In genomic region chr7:68425377-68425776, GRCh38 we compare ENCODE assay signal across 21 cellular contexts.
DNase-seq lines count a peak whose midpoint lies in the region; ATAC-seq and TF ChIP-seq lines count a peak whose summit lies in the region.
"Had no signal": no experiment of that assay in that cellular context is flagged by ENCODE, and none has a peak within 500 bp of the region (broad histone marks: within the 10 kb centered on the region; RNA-seq: fewer than 3 reads in every experiment).

No MANE protein-coding gene starts in this region.

- DNase-seq in NCI-H146 (lab: John Stamatoyannopoulos, UW) = peak; percentile 53
- no peak for DNase-seq in NCI-H146 treated with DMSO at 0.1 percent for 48 hours (lab: John Stamatoyannopoulos, UW; ENCODE audit: unreplicated experiment)
- DNase-seq in H9 = no peak
- peak; percentile 8 for DNase-seq in choroid plexus epithelial cell (ENCODE audit: low read depth)
- DNase-seq in neuronal stem cell (ENCODE audit: low spot score) = no peak
- DNase-seq in DMS79 (lab: John Stamatoyannopoulos, UW) = no peak
- DNase-seq in SW480 (ENCODE audit: low spot score) = no peak
- DNase-seq: 8988T; activated CD4-positive, alpha-beta T cell treated with anti-CD3 and anti-CD28 coated beads, Interleukin-2, amount 10 ng/mL, durations not matched to agents 24 days and 14 days; activated effector memory CD4-positive, alpha-beta T cell treated with anti-CD3 and anti-CD28 coated beads, Interleukin-2, amount 50 U/mL, for 16 hours; CD4-positive, CD25-positive, alpha-beta regulatory T cell; DMS79 treated with DMSO at 0.1 percent for 48 hours; GM23248; kidney glomerular epithelial cell; NCI-H69; retina; stimulated activated naive CD4-positive, alpha-beta T cell treated with Interleukin-2 at 50 U/mL for 16 hours had no signal

- H2AFZ ChIP-seq in H9 (ENCODE audit: low read length) (no peak overlapping the region), neuronal stem cell (ENCODE audit: low read length) (no peak overlapping the region)
- H2AFZ ChIP-seq: GM23248 had no signal

- H2BK5ac ChIP-seq in H9 (ENCODE audit: insufficient read length, low read length) = no peak overlapping the region
- no peak overlapping the region for H2BK5ac ChIP-seq in neuronal stem cell (ENCODE audit: low read length)

- H4K8ac ChIP-seq in H9 (replicated peaks; ENCODE audit: insufficient read length, low read depth, low read length) (no peak overlapping the region), neuronal stem cell (ENCODE audit: low read depth, low read length) (no peak overlapping the region)

- no peaks in the 10 kb centered on the region for H3K79me2 ChIP-seq in H9 (ENCODE audit: insufficient read depth, low read length)

- no peak overlapping the region for H2BK15ac ChIP-seq in H9 (ENCODE audit: low read depth, low read length)
- H2BK15ac ChIP-seq in neuronal stem cell (ENCODE audit: low read length) = no peak overlapping the region

- no peaks in the 10 kb centered on the region for H3K23me2 ChIP-seq in H9 (ENCODE audit: insufficient read length, low read depth, low read length, poor library complexity, severe bottlenecking)

- H3K27me3 ChIP-seq in H9 (ENCODE audit: insufficient read depth, low read length) = no peaks in the 10 kb centered on the region
- peaks cover 0 to 2% (median 0%) of the 10 kb centered on the region in 3 experiments for H3K27me3 ChIP-seq in neuronal stem cell (ENCODE audit: control insufficient read depth in 3 of 3, insufficient read depth in 3 of 3, low read depth in 1 of 3, low read length in 3 of 3)
- H3K27me3 ChIP-seq: tibial nerve had no signal

- peaks cover 23 to 28% of the 10 kb centered on the region in 2 experiments for H3K4me1 Mint-ChIP-seq in H9
- H3K4me1 Mint-ChIP-seq: activated CD4-positive, alpha-beta T cell treated with anti-CD3 and anti-CD28 coated beads, Interleukin-2, amount 10 ng/mL, durations not matched to agents 24 days and 14 days; CD4-positive, CD25-positive, alpha-beta regulatory T cell had no signal

- no peak overlapping the region for H3T11ph ChIP-seq in H9 (ENCODE audit: low read length)

- H3K56ac ChIP-seq in H9 (ENCODE audit: insufficient read length, low read depth, low read length) = no peak overlapping the region

- H3K4me1 ChIP-seq in H9 (ENCODE audit: insufficient read depth, low read length) (no peaks in the 10 kb centered on the region), neuronal stem cell (ENCODE audit: control insufficient read depth in 2 of 2, insufficient read depth in 1 of 2, low read depth in 1 of 2, low read length in 2 of 2) (peaks cover 0 to 11% of the 10 kb centered on the region in 2 donors)
- H3K4me1 ChIP-seq: tibial nerve had no signal

- H2BK12ac ChIP-seq in H9 (ENCODE audit: insufficient read length, low read depth, low read length) (no peak overlapping the region), neuronal stem cell (ENCODE audit: low read length) (peak overlapping the region; percentile 59)

- no peaks in the 10 kb centered on the region for H3K27me3 Mint-ChIP-seq in H9 (ENCODE audit: low read depth)
- H3K27me3 Mint-ChIP-seq: activated CD4-positive, alpha-beta T cell treated with anti-CD3 and anti-CD28 coated beads, Interleukin-2, amount 10 ng/mL, durations not matched to agents 24 days and 14 days; CD4-positive, CD25-positive, alpha-beta regulatory T cell; natural killer cell treated with Interleukin-12 subunit alpha and Interleukin-12 subunit beta and Interleukin-15 and Interleukin-18, amount 100 ng/mL, for 72 hours had no signal

- H3K4me3 ChIP-seq in choroid plexus epithelial cell (ENCODE audit: low read depth, low read length) (no peak overlapping the region), neuronal stem cell (ENCODE audit: low read length in 2 of 2) (no peak overlapping the region)
- H3K4me3 ChIP-seq: GM23248, tibial nerve had no signal

- H3K9ac ChIP-seq in H9 (ENCODE audit: extremely low read depth, insufficient read length, low read length) (no peak overlapping the region), neuronal stem cell (ENCODE audit: low read depth, low read length, poor library complexity) (peak overlapping the region; percentile 44)
- H3K9ac ChIP-seq: GM23248 had no signal

- no peak overlapping the region for H3K14ac ChIP-seq in H9 (ENCODE audit: insufficient read depth, low read length)
- H3K14ac ChIP-seq in neuronal stem cell (ENCODE audit: low read length) = no peak overlapping the region

- H2BK120ac ChIP-seq in H9 (ENCODE audit: low read depth, low read length, poor library complexity, severe bottlenecking) = no peak overlapping the region
- no peak overlapping the region for H2BK120ac ChIP-seq in neuronal stem cell (ENCODE audit: low read depth, low read length)

- no peak overlapping the region for H3K23ac ChIP-seq in H9 (ENCODE audit: insufficient read length, low read depth, low read length)
- no peak overlapping the region for H3K23ac ChIP-seq in neuronal stem cell (ENCODE audit: low read depth, low read length, poor library complexity)

- H3K27ac ChIP-seq in H9 (ENCODE audit: insufficient read length, low read depth, low read length) = no peak overlapping the region
- no peak overlapping the region for H3K27ac ChIP-seq in neuronal stem cell (replicated peaks; ENCODE audit: low read length)
- H3K27ac ChIP-seq: GM23248, RWPE1, tibial nerve had no signal

- H3K18ac ChIP-seq in H9 (ENCODE audit: insufficient read length, low read depth, low read length) (no peak overlapping the region), neuronal stem cell (ENCODE audit: low read length) (peak overlapping the region; percentile 53)

- no peaks in the 10 kb centered on the region for H3K79me1 ChIP-seq in H9 (ENCODE audit: insufficient read depth, low read depth, low read length, poor library complexity, severe bottlenecking)
- H3K79me1 ChIP-seq in neuronal stem cell (ENCODE audit: low read depth, low read length) = no peaks in the 10 kb centered on the region

- no peak overlapping the region for H4K91ac ChIP-seq in H9 (ENCODE audit: insufficient read length, low read depth, low read length)
- H4K91ac ChIP-seq in neuronal stem cell (ENCODE audit: low read depth, low read length, poor library complexity) = no peak overlapping the region

- H3K4ac ChIP-seq in H9 (ENCODE audit: low read depth, low read length) (no peak overlapping the region), neuronal stem cell (ENCODE audit: low read length) (no peak overlapping the region)

- H3K9me3 ChIP-seq in H9 (ENCODE audit: control insufficient read depth, low read depth, low read length) (no peaks in the 10 kb centered on the region), neuronal stem cell (replicated peaks in 1 of 2; ENCODE audit: control insufficient read depth in 2 of 2, insufficient read depth in 1 of 2, low read depth in 1 of 2, low read length in 2 of 2) (no peaks in the 10 kb centered on the region)
- H3K9me3 ChIP-seq: tibial nerve had no signal

- H4K20me1 ChIP-seq in H9 (ENCODE audit: control insufficient read depth, insufficient read depth, insufficient read length) = no peaks in the 10 kb centered on the region

- no CpG with 5 or more reads among the region's 6 CpGs for WGBS in H9 (ENCODE audit: extremely low coverage, insufficient read length, low lambda C conversion rate)
- no CpG with 5 or more reads among the region's 6 CpGs for WGBS in neuronal stem cell (ENCODE audit: extremely low coverage in 2 of 2, insufficient read length in 2 of 2, insufficient replicate concordance in 1 of 2), 2 donors

- H2AK5ac ChIP-seq in H9 (ENCODE audit: insufficient read length, low read length) (no peak overlapping the region), neuronal stem cell (ENCODE audit: low read depth, low read length) (no peak overlapping the region)

- no peak overlapping the region for H3K27ac Mint-ChIP-seq in H9
- H3K27ac Mint-ChIP-seq: activated CD4-positive, alpha-beta T cell treated with anti-CD3 and anti-CD28 coated beads, Interleukin-2, amount 10 ng/mL, durations not matched to agents 24 days and 14 days; CD4-positive, CD25-positive, alpha-beta regulatory T cell; natural killer cell treated with Interleukin-12 subunit alpha and Interleukin-12 subunit beta and Interleukin-15 and Interleukin-18, amount 100 ng/mL, for 72 hours had no signal

- H3K4me2 ChIP-seq in H9 (ENCODE audit: insufficient read depth, insufficient read length, low read length) (no peak overlapping the region), neuronal stem cell (ENCODE audit: insufficient read depth, low read length, poor library complexity, severe bottlenecking) (no peak overlapping the region)

- no peak overlapping the region for H3K4me3 Mint-ChIP-seq in H9
- H3K4me3 Mint-ChIP-seq: activated CD4-positive, alpha-beta T cell treated with anti-CD3 and anti-CD28 coated beads, Interleukin-2, amount 10 ng/mL, durations not matched to agents 24 days and 14 days; CD4-positive, CD25-positive, alpha-beta regulatory T cell; natural killer cell treated with Interleukin-12 subunit alpha and Interleukin-12 subunit beta and Interleukin-15 and Interleukin-18, amount 100 ng/mL, for 72 hours had no signal

- no peak overlapping the region for H2BK20ac ChIP-seq in H9 (ENCODE audit: low read depth, low read length, poor library complexity, severe bottlenecking)

- TF ChIP-seq CTCF in H9 (conservative IDR thresholded peaks at IDR 0.05) (0 out of 3 replicates have a peak, but pooled peaks have one; percentile 34), choroid plexus epithelial cell (conservative IDR thresholded peaks at IDR 0.05; ENCODE audit: low read depth, low read length) (peak; percentile 25)

- no peak overlapping the region for H4K5ac ChIP-seq in H9 (ENCODE audit: insufficient read length, low read depth, low read length)

- H3K9me3 Mint-ChIP-seq in H9 = no peaks in the 10 kb centered on the region

- no peaks in the 10 kb centered on the region for H3K36me3 ChIP-seq in neuronal stem cell (replicated peaks in 1 of 2; ENCODE audit: control insufficient read depth in 2 of 2, insufficient read depth in 2 of 2, low read length in 2 of 2)
- H3K36me3 ChIP-seq: tibial nerve had no signal

- ATAC-seq in GM21529 (IDR thresholded peaks at IDR 0.05; ENCODE audit: unreplicated experiment) = no peak
- ATAC-seq: natural killer cell treated with Interleukin-12 subunit alpha and Interleukin-12 subunit beta and Interleukin-15 and Interleukin-18, amount 100 ng/mL, for 72 hours had no signal

- no peaks in the 10 kb centered on the region for H3K36me3 Mint-ChIP-seq in H9 (ENCODE audit: insufficient read depth in 1 of 3, low read depth in 3 of 3)
- H3K36me3 Mint-ChIP-seq: CD4-positive, CD25-positive, alpha-beta regulatory T cell had no signal

Comparison
In these comparisons a context has a peak if more than half of its experiments do, and no peak if none do; other contexts are left out.
1. DNase-seq: peak in NCI-H146 (single experiment) and choroid plexus epithelial cell (single experiment); none in NCI-H146 treated with DMSO at 0.1 percent for 48 hours (single experiment), H9 (single experiment), neuronal stem cell (single experiment), DMS79 (single experiment) and SW480 (single experiment).